Comparison of ENCODE assay signal across 8 cellular contexts in the genomic region with DNA sequence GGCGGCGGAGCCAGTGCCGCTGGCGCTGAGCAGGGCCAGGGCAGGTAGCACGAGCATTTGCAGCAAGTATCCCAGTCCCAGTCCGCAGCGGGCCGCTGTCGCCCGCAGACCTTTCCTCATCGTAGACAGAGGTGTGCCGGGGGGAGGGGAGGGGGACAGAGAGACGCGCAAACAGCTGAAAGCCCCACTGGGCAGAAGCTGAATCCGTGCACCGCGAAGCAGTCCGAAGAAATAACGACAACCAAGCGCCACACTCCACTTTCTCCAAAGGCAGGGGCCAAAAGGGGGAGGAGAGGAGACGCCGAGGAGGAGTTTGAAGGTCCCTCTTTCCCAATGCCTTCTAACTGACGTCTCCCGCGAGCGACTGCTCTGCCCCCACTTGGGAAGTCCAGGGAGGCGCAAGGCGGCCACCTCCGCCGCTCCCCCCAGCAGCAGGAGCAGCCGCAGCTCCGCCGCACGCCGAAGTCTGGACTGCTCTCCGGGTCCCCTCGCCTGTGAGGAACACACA. TPM values are rescaled to one million over a fixed set of nuclear protein-coding genes. Genes with fewer than 3 reads are reported as not detected.
A peak's percentile ranks its signal among the peaks of the same experiment; 100 is the strongest.
DNase-seq lines count a peak whose midpoint lies in the region; ATAC-seq and TF ChIP-seq lines count a peak whose summit lies in the region.

A gene (minus strand): TSS at position 236 of the 508 bp plus-strand sequence.

- no peak within 1 kb of the TSS for H3K9ac ChIP-seq in H9 (ENCODE audit: extremely low read depth, insufficient read length, low read length)

- H3K23ac ChIP-seq in H9 (ENCODE audit: insufficient read length, low read depth, low read length): no peak within 1 kb of the TSS

- H3K27me3 Mint-ChIP-seq in H9 (ENCODE audit: low read depth) (peaks cover 76% of the 10 kb centered on the region), neural crest cell (ENCODE audit: low read depth) (peaks cover 74% of the 10 kb centered on the region)
- H3K27me3 Mint-ChIP-seq in activated CD8-positive, alpha-beta T cell treated with anti-CD3 and anti-CD28 coated beads for 36 hours: peaks cover 50% of the 10 kb centered on the region

- CTCF ChIA-PET in activated CD8-positive, alpha-beta T cell treated with anti-CD3 and anti-CD28 coated beads for 36 hours (lab: Charles Lee): no interaction called here

- no peaks in the 10 kb centered on the region for H3K79me1 ChIP-seq in H9 (ENCODE audit: insufficient read depth, low read depth, low read length, poor library complexity, severe bottlenecking)

- no peak within 1 kb of the TSS for H4K5ac ChIP-seq in H9 (ENCODE audit: insufficient read length, low read depth, low read length)

- peak within 1 kb of the TSS; percentile 36 for H2AFZ ChIP-seq in ACC112 (ENCODE audit: low read length, unreplicated experiment)
- H2AFZ ChIP-seq in H9 (ENCODE audit: low read length): peak within 1 kb of the TSS; percentile 29

- no peak within 1 kb of the TSS for H2BK5ac ChIP-seq in H9 (ENCODE audit: insufficient read length, low read length)

- TF ChIP-seq CTCF in H9 (conservative IDR thresholded peaks at IDR 0.05) (no peak), neural crest cell (conservative IDR thresholded peaks at IDR 0.05) (no peak)
- TF ChIP-seq CTCF in activated CD8-positive, alpha-beta T cell treated with anti-CD3 and anti-CD28 coated beads for 36 hours (IDR thresholded peaks at IDR 0.05): no peak

- intact Hi-C loops in activated CD8-positive, alpha-beta T cell treated with anti-CD3 and anti-CD28 coated beads for 36 hours (cut with micrococcal nuclease): no loop called here

- no peak within 1 kb of the TSS for H2BK12ac ChIP-seq in H9 (ENCODE audit: insufficient read length, low read depth, low read length)

- no peak within 1 kb of the TSS for H3K56ac ChIP-seq in H9 (ENCODE audit: insufficient read length, low read depth, low read length)

- H4K8ac ChIP-seq in H9 (replicated peaks; ENCODE audit: insufficient read length, low read depth, low read length): no peak within 1 kb of the TSS

- no peak within 1 kb of the TSS for H4K91ac ChIP-seq in H9 (ENCODE audit: insufficient read length, low read depth, low read length)

- H3K36me3 Mint-ChIP-seq in H9 (ENCODE audit: insufficient read depth in 1 of 3, low read depth in 3 of 3) (no peaks in the 10 kb centered on the region; a peak in 1 of 7 replicates), neural crest cell (ENCODE audit: low read depth) (no peaks in the 10 kb centered on the region)
- H3K36me3 Mint-ChIP-seq in activated CD8-positive, alpha-beta T cell treated with anti-CD3 and anti-CD28 coated beads for 36 hours (ENCODE audit: low read depth): no peaks in the 10 kb centered on the region

- WGBS in H9 (ENCODE audit: extremely low coverage, insufficient read length, low lambda C conversion rate): no CpG with 5 or more reads among the region's 37 CpGs

- H3K9me3 Mint-ChIP-seq in H9: no peaks in the 10 kb centered on the region
- no peaks in the 10 kb centered on the region for H3K9me3 Mint-ChIP-seq in activated CD8-positive, alpha-beta T cell treated with anti-CD3 and anti-CD28 coated beads for 36 hours
- no peaks in the 10 kb centered on the region for H3K9me3 Mint-ChIP-seq in neural crest cell

- H3K18ac ChIP-seq in H9 (ENCODE audit: insufficient read length, low read depth, low read length): no peak within 1 kb of the TSS

- peak within 1 kb of the TSS; percentile 75 for H3K4me3 ChIP-seq in ACC112 (ENCODE audit: low read depth, low read length)

- H2AK5ac ChIP-seq in H9 (ENCODE audit: insufficient read length, low read length): no peak within 1 kb of the TSS

- H3K79me2 ChIP-seq in ACC112 (ENCODE audit: control insufficient read depth, insufficient read depth, low read length, unreplicated experiment): no peaks in the 10 kb centered on the region
- H3K79me2 ChIP-seq in H9 (ENCODE audit: insufficient read depth, low read length): no peaks in the 10 kb centered on the region

- no peak within 1 kb of the TSS for H3K4ac ChIP-seq in H9 (ENCODE audit: low read depth, low read length)

- no peak within 1 kb of the TSS; a peak in 1 of 7 replicates for H3K27ac Mint-ChIP-seq in H9
- H3K27ac Mint-ChIP-seq in activated CD8-positive, alpha-beta T cell treated with anti-CD3 and anti-CD28 coated beads for 36 hours: no peak within 1 kb of the TSS
- H3K27ac Mint-ChIP-seq in neural crest cell (ENCODE audit: unreplicated experiment): no peak within 1 kb of the TSS

- H3K27me3 ChIP-seq in ACC112 (ENCODE audit: insufficient read depth, low read length) (peaks cover 86% of the 10 kb centered on the region), H9 (ENCODE audit: insufficient read depth, low read length) (peaks cover 20% of the 10 kb centered on the region; the same call in 1 of the 2 replicates)

- no peaks in the 10 kb centered on the region for H3K9me3 ChIP-seq in H9 (ENCODE audit: control insufficient read depth, low read depth, low read length)

- H3K4me1 ChIP-seq in ACC112 (ENCODE audit: control insufficient read depth, insufficient read depth, low read length, unreplicated experiment) (peaks cover 3% of the 10 kb centered on the region), H9 (ENCODE audit: insufficient read depth, low read length) (no peaks in the 10 kb centered on the region)

- peak within 1 kb of the TSS; percentile 75 to 97 for H3K4me3 Mint-ChIP-seq in H9
- H3K4me3 Mint-ChIP-seq in activated CD8-positive, alpha-beta T cell treated with anti-CD3 and anti-CD28 coated beads for 36 hours: peak within 1 kb of the TSS; percentile 68
- peak within 1 kb of the TSS; percentile 91 for H3K4me3 Mint-ChIP-seq in neural crest cell

- no peak within 1 kb of the TSS for H2BK15ac ChIP-seq in H9 (ENCODE audit: low read depth, low read length)

- no peak within 1 kb of the TSS for H3T11ph ChIP-seq in H9 (ENCODE audit: low read length)

- DNase-seq in H9 (peak; percentile 78), glomerular visceral epithelial cell (ENCODE audit: extremely low spot score) (peak; percentile 71), neural crest cell (ENCODE audit: low read depth, low spot score) (peak; percentile 44), amniotic stem cell (lab: John Stamatoyannopoulos, UW) (no peak)
- no peak for DNase-seq in activated CD8-positive, alpha-beta T cell treated with anti-CD3 and anti-CD28 coated beads for 36 hours

- peaks cover 30% of the 10 kb centered on the region for H3K23me2 ChIP-seq in H9 (ENCODE audit: insufficient read length, low read depth, low read length, poor library complexity, severe bottlenecking)

- H3K14ac ChIP-seq in H9 (ENCODE audit: insufficient read depth, low read length): no peak within 1 kb of the TSS; the same call in 1 of the 2 replicates

- peak within 1 kb of the TSS; percentile 99 for H3K4me2 ChIP-seq in H9 (ENCODE audit: insufficient read depth, insufficient read length, low read length)

- peaks cover 22 to 29% of the 10 kb centered on the region in 2 experiments for H3K4me1 Mint-ChIP-seq in H9
- peaks cover 14% of the 10 kb centered on the region for H3K4me1 Mint-ChIP-seq in activated CD8-positive, alpha-beta T cell treated with anti-CD3 and anti-CD28 coated beads for 36 hours (ENCODE audit: low read depth)
- peaks cover 40% of the 10 kb centered on the region for H3K4me1 Mint-ChIP-seq in neural crest cell

- no peak within 1 kb of the TSS for H3K27ac ChIP-seq in ACC112 (ENCODE audit: low read depth, low read length)
- H3K27ac ChIP-seq in H9 (ENCODE audit: insufficient read length, low read depth, low read length): no peak within 1 kb of the TSS

- H3K36me3 ChIP-seq in ACC112 (ENCODE audit: insufficient read depth, low read length): no peaks in the 10 kb centered on the region

- no peak within 1 kb of the TSS for H2BK20ac ChIP-seq in H9 (ENCODE audit: low read depth, low read length, poor library complexity, severe bottlenecking)

- H4K20me1 ChIP-seq in H9 (ENCODE audit: control insufficient read depth, insufficient read depth, insufficient read length): no peaks in the 10 kb centered on the region

- POLR2A ChIA-PET in activated CD8-positive, alpha-beta T cell treated with anti-CD3 and anti-CD28 coated beads for 36 hours (lab: Charles Lee): no interaction called here

- H2BK120ac ChIP-seq in H9 (ENCODE audit: low read depth, low read length, poor library complexity, severe bottlenecking): no peak within 1 kb of the TSS

- ATAC-seq in activated CD8-positive, alpha-beta T cell treated with anti-CD3 and anti-CD28 coated beads for 36 hours: peak; percentile 15
- ATAC-seq in GM18519 (IDR thresholded peaks at IDR 0.05; ENCODE audit: low FRiP score, unreplicated experiment): no peak
- no peak for ATAC-seq in HG02852 (IDR thresholded peaks at IDR 0.05; ENCODE audit: unreplicated experiment)

RNA-seq across cellular contexts. Expression of the gene that starts here (rescaled TPM):
- not detected in 2 replicates for total RNA-seq in H9 (2021)
- not detected for total RNA-seq in activated CD8-positive, alpha-beta T cell treated with anti-CD3 and anti-CD28 coated beads for 36 hours
- total RNA-seq in neural crest cell: 6.5 and 7.8 TPM in 2 replicates

Comparison
In these comparisons a context has a peak if more than half of its experiments do, and no peak if none do; other contexts are left out.
1. Peak in DNase-seq and H3K4me2 ChIP-seq in H9; RNA of the gene not detected or under 1 TPM.
2. Peak in ATAC-seq in activated CD8-positive, alpha-beta T cell treated with anti-CD3 and anti-CD28 coated beads for 36 hours; RNA of the gene not detected or under 1 TPM.
3. DNase-seq: peak in glomerular visceral epithelial cell (single experiment) and neural crest cell (single experiment); none in activated CD8-positive, alpha-beta T cell treated with anti-CD3 and anti-CD28 coated beads for 36 hours (single experiment) and amniotic stem cell (single experiment).
4. Peak in every context shown above with its lines, with median percentiles within 50 percentile points of each other: H3K4me3 Mint-ChIP-seq.